In genomic region chr1:156844102-156844501, GRCh38 we compare ENCODE assay signal across 38 cellular contexts. TPM values are rescaled to one million over a fixed set of nuclear protein-coding genes. Genes with fewer than 3 reads are reported as not detected.
DNase-seq lines count a peak whose midpoint lies in the region; ATAC-seq, FAIRE-seq and TF ChIP-seq lines count a peak whose summit lies in the region.
"Had no signal": no experiment of that assay in that cellular context is flagged by ENCODE, and none has a peak within 500 bp of the region (broad histone marks: within the 10 kb centered on the region; RNA-seq: fewer than 3 reads in every experiment).

No MANE protein-coding gene starts in this region.

- no peak overlapping the region for H4K8ac ChIP-seq in H9 (replicated peaks; ENCODE audit: insufficient read length, low read depth, low read length)

- H2BK5ac ChIP-seq in H9 (ENCODE audit: insufficient read length, low read length) = no peak overlapping the region

- peaks cover 16% of the 10 kb centered on the region for H3K4me1 Mint-ChIP-seq in T-helper 2 cell treated with Interferon-gamma antibody and Interleukin-4, amounts not matched to agents 5 μg/mL and 100 μg/mL, for 36 hours (ENCODE audit: low read depth)
- H3K4me1 Mint-ChIP-seq in H9 (peaks cover 18 to 46% of the 10 kb centered on the region in 2 experiments), brain (peaks cover 27% of the 10 kb centered on the region)
- peaks cover 12 to 35% (median 34%) of the 10 kb centered on the region in 4 donors for H3K4me1 Mint-ChIP-seq in naive thymus-derived CD8-positive, alpha-beta T cell

- ATAC-seq in naive thymus-derived CD8-positive, alpha-beta T cell = no peak
- ATAC-seq in HG02571 (IDR thresholded peaks at IDR 0.05; ENCODE audit: unreplicated experiment) = no peak
- ATAC-seq: activated CD4-positive, alpha-beta T cell treated with anti-CD3 and anti-CD28 coated beads for 36 hours; gastrocnemius medialis; left colon; mucosa of descending colon; Right ventricle myocardium inferior; T-helper 17 cell had no signal

- H3K9me3 Mint-ChIP-seq in T-helper 2 cell treated with Interferon-gamma antibody and Interleukin-4, amounts not matched to agents 5 μg/mL and 100 μg/mL, for 36 hours = no peaks in the 10 kb centered on the region
- no peaks in the 10 kb centered on the region; a peak in 1 of 5 replicates for H3K9me3 Mint-ChIP-seq in H9
- peaks cover 0 to 22% (median 6%) of the 10 kb centered on the region in 5 experiments for H3K9me3 Mint-ChIP-seq in brain
- H3K9me3 Mint-ChIP-seq in naive thymus-derived CD8-positive, alpha-beta T cell = no peaks in the 10 kb centered on the region
- H3K9me3 Mint-ChIP-seq: activated naive CD4-positive, alpha-beta T cell treated with anti-CD3 and anti-CD28 coated beads, Interleukin-2, amount 10 ng/mL, durations not matched to agents 7 days and 5 days; stimulated activated naive B cell treated with anti-CD40 and anti-IgM and Interleukin-4, amounts not matched to agents 10 μg/mL and 1 μg/mL and 100 μg/mL, for 72 hours had no signal

- no peak overlapping the region for H3K9ac ChIP-seq in H9 (ENCODE audit: extremely low read depth, insufficient read length, low read length)
- H3K9ac ChIP-seq: SK-N-SH had no signal

- H3K18ac ChIP-seq in H9 (ENCODE audit: insufficient read length, low read depth, low read length) = no peak overlapping the region

- no peaks in the 10 kb centered on the region for H3K36me3 ChIP-seq in right atrium auricular region
- H3K36me3 ChIP-seq: breast epithelium, gastrocnemius medialis, ovary had no signal

- no peak overlapping the region for H2BK12ac ChIP-seq in H9 (ENCODE audit: insufficient read length, low read depth, low read length)

- H3T11ph ChIP-seq in H9 (ENCODE audit: low read length) = no peak overlapping the region

- H3K4me3 ChIP-seq in right atrium auricular region = no peak overlapping the region
- H3K4me3 ChIP-seq: gastrocnemius medialis, mucosa of descending colon, ovary, PC-9 had no signal

- peaks cover 46% of the 10 kb centered on the region for H3K27me3 Mint-ChIP-seq in T-helper 2 cell treated with Interferon-gamma antibody and Interleukin-4, amounts not matched to agents 5 μg/mL and 100 μg/mL, for 36 hours (ENCODE audit: low read depth)
- H3K27me3 Mint-ChIP-seq in H9 (ENCODE audit: low read depth) (peaks cover 90% of the 10 kb centered on the region), brain (peaks cover 73% of the 10 kb centered on the region)
- peaks cover 17 to 63% (median 40%) of the 10 kb centered on the region in 5 donors for H3K27me3 Mint-ChIP-seq in naive thymus-derived CD8-positive, alpha-beta T cell

- no peak overlapping the region for H4K5ac ChIP-seq in H9 (ENCODE audit: insufficient read length, low read depth, low read length)

- DNase-seq in T-helper 2 cell treated with Interferon-gamma antibody and Interleukin-4, amounts not matched to agents 5 μg/mL and 100 μg/mL, for 36 hours (ENCODE audit: low spot score) = no peak
- DNase-seq in T-helper 2 cell (no peak), H9 (no peak), right atrium auricular region (ENCODE audit: low spot score) (no peak), RCC 7860 (ENCODE audit: low spot score) (no peak)
- DNase-seq in naive thymus-derived CD8-positive, alpha-beta T cell = peak in 1 of 10 donors; percentile 57
- DNase-seq: 8988T; activated CD4-positive, alpha-beta T cell treated with anti-CD3 and anti-CD28 coated beads for 36 hours; activated naive CD4-positive, alpha-beta T cell treated with anti-CD3 and anti-CD28 coated beads, Interleukin-2, amount 10 ng/mL, durations not matched to agents 7 days and 5 days; activated T-cell treated with anti-CD3 and anti-CD28 coated beads, Interleukin-2, amount 50 U/mL, for 48 hours; gastrocnemius medialis; Kasumi-1; left colon; mucosa of descending colon; NCI-H1436; NCI-H2081; NCI-H2227 treated with DMSO at 0.1 percent for 48 hours; NCI-H526 treated with DMSO at 0.1 percent for 48 hours; NK-92 treated with Interleukin-12 subunit alpha and Interleukin-12 subunit beta, amount 100 ng/mL, for 24 hours; ovary; PC-9; SK-N-SH; stimulated activated naive B cell treated with anti-CD40 and anti-IgM and Interleukin-4, amounts not matched to agents 10 μg/mL and 1 μg/mL and 100 μg/mL, for 72 hours; T-helper 17 cell had no signal

- peak overlapping the region; percentile 47 for H3K4me3 Mint-ChIP-seq in T-helper 2 cell treated with Interferon-gamma antibody and Interleukin-4, amounts not matched to agents 5 μg/mL and 100 μg/mL, for 36 hours
- H3K4me3 Mint-ChIP-seq in H9 (peak overlapping the region in 1 of 2 experiments; percentile 82; a peak in 3 of 5 replicates), brain (peak overlapping the region in 4 of 5 experiments; percentile 23 to 59 (median 49))
- H3K4me3 Mint-ChIP-seq in naive thymus-derived CD8-positive, alpha-beta T cell = peak overlapping the region; percentile 26 to 83 (median 64)
- H3K4me3 Mint-ChIP-seq: activated CD4-positive, alpha-beta T cell treated with anti-CD3 and anti-CD28 coated beads for 36 hours; activated naive CD4-positive, alpha-beta T cell treated with anti-CD3 and anti-CD28 coated beads, Interleukin-2, amount 10 ng/mL, durations not matched to agents 7 days and 5 days had no signal

- no peak overlapping the region for H3K27ac Mint-ChIP-seq in T-helper 2 cell treated with Interferon-gamma antibody and Interleukin-4, amounts not matched to agents 5 μg/mL and 100 μg/mL, for 36 hours
- H3K27ac Mint-ChIP-seq in H9 (no peak overlapping the region; a peak in 1 of 7 replicates), brain (no peak overlapping the region)
- peak overlapping the region in 5 of 10 donors; percentile 2 to 85 (median 57) for H3K27ac Mint-ChIP-seq in naive thymus-derived CD8-positive, alpha-beta T cell
- H3K27ac Mint-ChIP-seq: activated CD4-positive, alpha-beta T cell treated with anti-CD3 and anti-CD28 coated beads for 36 hours; activated naive CD4-positive, alpha-beta T cell treated with anti-CD3 and anti-CD28 coated beads, Interleukin-2, amount 10 ng/mL, durations not matched to agents 7 days and 5 days; stimulated activated naive B cell treated with anti-CD40 and anti-IgM and Interleukin-4, amounts not matched to agents 10 μg/mL and 1 μg/mL and 100 μg/mL, for 72 hours; T-helper 17 cell had no signal

- no peaks in the 10 kb centered on the region for H3K36me3 Mint-ChIP-seq in T-helper 2 cell treated with Interferon-gamma antibody and Interleukin-4, amounts not matched to agents 5 μg/mL and 100 μg/mL, for 36 hours (ENCODE audit: low read depth)
- H3K36me3 Mint-ChIP-seq in H9 (ENCODE audit: insufficient read depth in 1 of 3, low read depth in 3 of 3) = no peaks in the 10 kb centered on the region
- H3K36me3 Mint-ChIP-seq in brain = no peaks in the 10 kb centered on the region
- no peaks in the 10 kb centered on the region for H3K36me3 Mint-ChIP-seq in naive thymus-derived CD8-positive, alpha-beta T cell
- H3K36me3 Mint-ChIP-seq: stimulated activated naive B cell treated with anti-CD40 and anti-IgM and Interleukin-4, amounts not matched to agents 10 μg/mL and 1 μg/mL and 100 μg/mL, for 72 hours had no signal

- H3K9me3 ChIP-seq in H9 (ENCODE audit: control insufficient read depth, low read depth, low read length) (no peaks in the 10 kb centered on the region), right atrium auricular region (no peaks in the 10 kb centered on the region)
- H3K9me3 ChIP-seq: breast epithelium, gastrocnemius medialis, mucosa of descending colon, ovary, SK-N-SH had no signal

- H3K56ac ChIP-seq in H9 (ENCODE audit: insufficient read length, low read depth, low read length) = no peak overlapping the region

- POLR2A ChIA-PET in naive thymus-derived CD8-positive, alpha-beta T cell (lab: Charles Lee) = no interaction called here

- no peak overlapping the region for H3K4me2 ChIP-seq in H9 (ENCODE audit: insufficient read depth, insufficient read length, low read length)
- H3K4me2 ChIP-seq: PC-9, SK-N-SH had no signal

- no peaks in the 10 kb centered on the region for H3K79me1 ChIP-seq in H9 (ENCODE audit: insufficient read depth, low read depth, low read length, poor library complexity, severe bottlenecking)

- no peak overlapping the region for H4K91ac ChIP-seq in H9 (ENCODE audit: insufficient read length, low read depth, low read length)

- no peak overlapping the region for H2BK15ac ChIP-seq in H9 (ENCODE audit: low read depth, low read length)

- peaks cover 60% of the 10 kb centered on the region for H3K27me3 ChIP-seq in H9 (ENCODE audit: insufficient read depth, low read length)
- peaks cover 0 to 10% of the 10 kb centered on the region in 2 donors for H3K27me3 ChIP-seq in right atrium auricular region
- H3K27me3 ChIP-seq: ovary had no signal

- no CpG with 5 or more reads among the region's 6 CpGs for WGBS in H9 (ENCODE audit: extremely low coverage, insufficient read length, low lambda C conversion rate)

- peak; percentile 33 for TF ChIP-seq CTCF in H9 (conservative IDR thresholded peaks at IDR 0.05)
- no peak for TF ChIP-seq CTCF in brain (conservative IDR thresholded peaks at IDR 0.05)
- TF ChIP-seq CTCF in right atrium auricular region (IDR thresholded peaks at IDR 0.05) = no peak

- H3K23ac ChIP-seq in H9 (ENCODE audit: insufficient read length, low read depth, low read length) = no peak overlapping the region

- no peak overlapping the region for H2AK5ac ChIP-seq in H9 (ENCODE audit: insufficient read length, low read length)

- no peak overlapping the region for H2BK120ac ChIP-seq in H9 (ENCODE audit: low read depth, low read length, poor library complexity, severe bottlenecking)

- no peaks in the 10 kb centered on the region for H4K20me1 ChIP-seq in H9 (ENCODE audit: control insufficient read depth, insufficient read depth, insufficient read length)

- no peaks in the 10 kb centered on the region for H3K79me2 ChIP-seq in H9 (ENCODE audit: insufficient read depth, low read length)

- H2AFZ ChIP-seq in H9 (ENCODE audit: low read length) = no peak overlapping the region
- H2AFZ ChIP-seq: PC-9 had no signal

- peaks cover 14% of the 10 kb centered on the region for H3K23me2 ChIP-seq in H9 (ENCODE audit: insufficient read length, low read depth, low read length, poor library complexity, severe bottlenecking)

- no peak for FAIRE-seq in RCC 7860 (lab: Jason Lieb, UNC)
- FAIRE-seq: D721Med, endothelial cell of umbilical vein, GM18507 had no signal

- no peak overlapping the region for H3K14ac ChIP-seq in H9 (ENCODE audit: insufficient read depth, low read length)

- no peak overlapping the region for H3K27ac ChIP-seq in H9 (ENCODE audit: insufficient read length, low read depth, low read length)
- no peak overlapping the region for H3K27ac ChIP-seq in right atrium auricular region
- H3K27ac ChIP-seq: breast epithelium, gastrocnemius medialis, ovary, PC-9 had no signal

- no peak overlapping the region for H2BK20ac ChIP-seq in H9 (ENCODE audit: low read depth, low read length, poor library complexity, severe bottlenecking)

- H3K4me1 ChIP-seq in H9 (ENCODE audit: insufficient read depth, low read length) (no peaks in the 10 kb centered on the region), right atrium auricular region (peaks cover 0 to 18% of the 10 kb centered on the region in 2 donors)
- H3K4me1 ChIP-seq: breast epithelium, gastrocnemius medialis had no signal

- H3K4ac ChIP-seq in H9 (ENCODE audit: low read depth, low read length) = no peak overlapping the region

RNA-seq across cellular contexts. Expression of gene INSRR, which starts 14.8 kb away (rescaled TPM):
- total RNA-seq in H9 (2021) = not detected in 2 replicates
- polyA plus RNA-seq in brain (ENCODE audit: insufficient read depth, low read depth, low replicate concordance) = 0.42 TPM
- total RNA-seq in naive thymus-derived CD8-positive, alpha-beta T cell = not detected
- polyA plus RNA-seq in naive thymus-derived CD8-positive, alpha-beta T cell = not detected
- total RNA-seq in right atrium auricular region = not detected
- total RNA-seq: chondrocyte, Daoy, endothelial cell of umbilical vein, fibroblast of lung, gastrocnemius medialis, left colon, lung microvascular endothelial cell, PC-9, T-helper 17 cell had no signal
- polyA plus RNA-seq: CD14-positive monocyte, endothelial cell of umbilical vein, fibroblast of lung had no signal

RNA-seq across cellular contexts. Expression of gene NTRK1, which starts 16.6 kb away (rescaled TPM):
- 0.13 and 0.24 TPM in 2 replicates for total RNA-seq in H9 (2021)
- 0.32 TPM for polyA plus RNA-seq in brain (ENCODE audit: insufficient read depth, low read depth, low replicate concordance)
- not detected for total RNA-seq in naive thymus-derived CD8-positive, alpha-beta T cell
- under 1 TPM in 2 of 3 donors, not detected in 1; 0.14 to 0.25 TPM for polyA plus RNA-seq in naive thymus-derived CD8-positive, alpha-beta T cell
- 1 to 10 TPM in 1 of 2 donors, under 1 TPM in 1; 0.43 to 1.7 TPM for total RNA-seq in right atrium auricular region
- total RNA-seq: chondrocyte, endothelial cell of umbilical vein, fibroblast of lung, lung microvascular endothelial cell, PC-9 had no signal
- polyA plus RNA-seq: CD14-positive monocyte, fibroblast of lung had no signal

RNA-seq across cellular contexts. Expression of gene SH2D2A, which starts 27.5 kb away (rescaled TPM):
- total RNA-seq in H9 (2021) (2.0 and 2.5 TPM in 2 replicates), right atrium auricular region (under 1 TPM; 0.30 to 0.98 TPM)
- polyA plus RNA-seq in brain (ENCODE audit: insufficient read depth, low read depth, low replicate concordance) = 0.36 TPM
- 10 to 100 TPM; 24.3 to 24.7 TPM for total RNA-seq in naive thymus-derived CD8-positive, alpha-beta T cell
- 10 to 100 TPM; 23.6 to 31.5 (median 25.6) TPM for polyA plus RNA-seq in naive thymus-derived CD8-positive, alpha-beta T cell
- total RNA-seq: chondrocyte, fibroblast of lung, lung microvascular endothelial cell, urinary bladder had no signal
- polyA plus RNA-seq: fibroblast of lung, neural cell, SK-N-SH had no signal

RNA-seq across cellular contexts. Expression of gene PEAR1, which starts 49.4 kb away (rescaled TPM):
- total RNA-seq in H9 (2021) (0.31 and 0.39 TPM in 2 replicates), right atrium auricular region (10 to 100 TPM in 1 of 2 donors, 1 to 10 TPM in 1; 7.9 to 12.5 TPM)
- 2.2 TPM for polyA plus RNA-seq in brain (ENCODE audit: insufficient read depth, low read depth, low replicate concordance)
- under 1 TPM in 1 of 2 experiments, not detected in 1; 0.11 TPM for total RNA-seq in naive thymus-derived CD8-positive, alpha-beta T cell
- polyA plus RNA-seq in naive thymus-derived CD8-positive, alpha-beta T cell = not detected
- total RNA-seq: activated CD4-positive, alpha-beta T cell treated with anti-CD3 and anti-CD28 coated beads for 36 hours had no signal
- polyA plus RNA-seq: CD14-positive monocyte, neural cell had no signal
